In genomic region chr7:55052726-55053431, GRCh38 we compare ENCODE assay signal across 18 cellular contexts. TPM values are rescaled to one million over a fixed set of nuclear protein-coding genes. Genes with fewer than 3 reads are reported as not detected.
A peak's percentile ranks its signal among the peaks of the same experiment; 100 is the strongest.
DNase-seq lines count a peak whose midpoint lies in the region; ATAC-seq, FAIRE-seq and TF ChIP-seq lines count a peak whose summit lies in the region.
"Had no signal": no experiment of that assay in that cellular context is flagged by ENCODE, and none has a peak within 500 bp of the region (broad histone marks: within the 10 kb centered on the region; RNA-seq: fewer than 3 reads in every experiment).

No MANE protein-coding gene starts in this region.

- in situ Hi-C loops in mammary epithelial cell (cut with MboI; ENCODE audit: low sequenced_read_pairs in 2 of 2), result no loop called here

- H3K4me3 ChIP-seq in mammary epithelial cell (replicated peaks in 1 of 3; ENCODE audit: insufficient read depth in 1 of 3, low read depth in 2 of 3, low read length in 3 of 3), result peak overlapping the region in 1 of 3 experiments; percentile 28
- no peak overlapping the region for H3K4me3 ChIP-seq in kidney epithelial cell (ENCODE audit: low read depth, low read length)
- H3K4me3 ChIP-seq in thymus (ENCODE audit: low read length), result no peak overlapping the region
- H3K4me3 ChIP-seq: adrenal gland had no signal

- H3K9me3 Mint-ChIP-seq in immature natural killer cell, result peaks cover 0 to 2% (median 0%) of the 10 kb centered on the region in 6 donors
- H3K9me3 Mint-ChIP-seq: CD4-positive, alpha-beta memory T cell; H9 had no signal

- no peaks in the 10 kb centered on the region for H3K36me3 Mint-ChIP-seq in immature natural killer cell
- H3K36me3 Mint-ChIP-seq: CD4-positive, alpha-beta memory T cell had no signal

- H3K27ac Mint-ChIP-seq in immature natural killer cell, result no peak overlapping the region
- H3K27ac Mint-ChIP-seq: activated CD4-positive, alpha-beta T cell treated with anti-CD3 and anti-CD28 coated beads for 36 hours; CD4-positive, alpha-beta memory T cell had no signal

- ATAC-seq in GM18520 (IDR thresholded peaks at IDR 0.05; ENCODE audit: unreplicated experiment), result no peak
- ATAC-seq: activated CD4-positive, alpha-beta T cell treated with anti-CD3 and anti-CD28 coated beads for 36 hours had no signal

- H3K4me3 Mint-ChIP-seq in immature natural killer cell, result no peak overlapping the region
- H3K4me3 Mint-ChIP-seq: activated CD4-positive, alpha-beta T cell treated with anti-CD3 and anti-CD28 coated beads for 36 hours; CD4-positive, alpha-beta memory T cell; H9 had no signal

- H3K27me3 Mint-ChIP-seq in immature natural killer cell (ENCODE audit: low read depth in 3 of 3), result peaks cover 0 to 8% (median 4%) of the 10 kb centered on the region in 3 donors

- intact Hi-C loops in mammary epithelial cell (cut with micrococcal nuclease), result loop anchor here (5.0 kb wide), 1 partner anchor 79 kb away; no protein-coding TSS in a partner anchor

- H3K4me2 ChIP-seq in mammary epithelial cell (ENCODE audit: insufficient read depth, low read depth, low read length), result peak overlapping the region; percentile 85

- H3K27ac ChIP-seq in mammary epithelial cell (ENCODE audit: insufficient read depth, low read depth, low read length) (peak overlapping the region; percentile 96), thymus (ENCODE audit: low read depth) (peak overlapping the region; percentile 68)
- H3K27ac ChIP-seq: adrenal gland had no signal

- TF ChIP-seq CTCF in mammary epithelial cell (conservative IDR thresholded peaks at IDR 0.05 in 1 of 2, IDR thresholded peaks at IDR 0.05 in 1 of 2; ENCODE audit: extremely low read depth in 1 of 2, insufficient read depth in 1 of 2, low read depth in 1 of 2, low read length in 2 of 2) (no peak), kidney epithelial cell (IDR thresholded peaks at IDR 0.05; ENCODE audit: insufficient read depth, low read length, poor library complexity, severe bottlenecking) (no peak), D721Med (IDR thresholded peaks at IDR 0.05; ENCODE audit: insufficient read depth, missing control alignments) (no peak)

- peaks cover 7% of the 10 kb centered on the region for H4K20me1 ChIP-seq in mammary epithelial cell (ENCODE audit: insufficient read depth, low read length)

- H3K9me3 ChIP-seq in mammary epithelial cell (replicated peaks; ENCODE audit: insufficient read depth, low read length) (no peaks in the 10 kb centered on the region), thymus (ENCODE audit: control insufficient read depth) (no peaks in the 10 kb centered on the region)
- H3K9me3 ChIP-seq: adrenal gland had no signal

- peaks cover 98% of the 10 kb centered on the region for H3K79me2 ChIP-seq in mammary epithelial cell (ENCODE audit: insufficient read depth, low read length)

- H3K4me1 ChIP-seq in mammary epithelial cell (ENCODE audit: insufficient read depth, low read length), result peaks cover 83% of the 10 kb centered on the region
- peaks cover 3% of the 10 kb centered on the region for H3K4me1 ChIP-seq in thymus (ENCODE audit: control insufficient read depth, insufficient read depth, low read length)

- BruUV-seq in mammary epithelial cell (replicated peaks; lab: Mats Ljungman, UMichigan), result no TSS peak

- CTCF ChIA-PET in mammary epithelial cell (lab: Charles Lee; ENCODE audit: low non-redundant PET), result no interaction called here

- peak; percentile 73 for DNase-seq in NCI-H226
- no peak for DNase-seq in mammary epithelial cell
- peak; percentile 35 for DNase-seq in kidney epithelial cell (ENCODE audit: low read depth)
- DNase-seq in D721Med (ENCODE audit: insufficient read length, low spot score), result no peak
- no peak for DNase-seq in immature natural killer cell
- no peak for DNase-seq in NCI-H1436 treated with DMSO at 0.1 percent for 48 hours (lab: John Stamatoyannopoulos, UW)
- DNase-seq: activated CD4-positive, alpha-beta T cell treated with anti-CD3 and anti-CD28 coated beads for 36 hours; CD4-positive, alpha-beta memory T cell; dermis blood vessel endothelial cell; GDM1; H9; NCI-H1417 treated with DMSO at 0.1 percent for 48 hours; NCI-H446 treated with DMSO at 0.1 percent for 48 hours; stimulated activated CD4-positive, alpha-beta T cell treated with anti-CD3 and anti-CD28 coated beads, Interleukin-2, amount 100 ng/mL, for 48 hours had no signal

- H3K4me1 Mint-ChIP-seq in immature natural killer cell, result no peaks in the 10 kb centered on the region
- H3K4me1 Mint-ChIP-seq: activated CD4-positive, alpha-beta T cell treated with anti-CD3 and anti-CD28 coated beads for 36 hours had no signal

- dilution Hi-C loops in mammary epithelial cell (cut with HindIII; ENCODE audit: low sequenced_read_pairs), result no loop called here

- no peaks in the 10 kb centered on the region for H3K27me3 ChIP-seq in mammary epithelial cell (ENCODE audit: insufficient read depth, low read length)
- no peaks in the 10 kb centered on the region for H3K27me3 ChIP-seq in kidney epithelial cell (ENCODE audit: control insufficient read depth, insufficient read depth, low read length)
- H3K27me3 ChIP-seq in thymus (ENCODE audit: control insufficient read depth, insufficient read depth), result no peaks in the 10 kb centered on the region
- H3K27me3 ChIP-seq: adrenal gland had no signal

- no peak for FAIRE-seq in D721Med (lab: Jason Lieb, UNC)

- H3K9ac ChIP-seq in mammary epithelial cell (ENCODE audit: insufficient read depth, low read length), result peak overlapping the region; percentile 83

- no peak overlapping the region for H2AFZ ChIP-seq in mammary epithelial cell (ENCODE audit: low read depth, low read length)

- WGBS in mammary epithelial cell (ENCODE audit: low coverage, missing lambda C conversion rate), result 66% methylated on average over 10 of the region's 13 CpGs
- WGBS in thymus, result 83% methylated on average over 13 of the region's 13 CpGs

- H3K36me3 ChIP-seq in mammary epithelial cell (ENCODE audit: insufficient read depth, low read length) (peaks cover 14% of the 10 kb centered on the region), kidney epithelial cell (ENCODE audit: control insufficient read depth, insufficient read depth, low read length) (no peaks in the 10 kb centered on the region), thymus (ENCODE audit: control insufficient read depth, insufficient read depth) (no peaks in the 10 kb centered on the region)
- H3K36me3 ChIP-seq: adrenal gland had no signal

RNA-seq across cellular contexts. Expression of gene EGFR, which starts 34.1 kb away (rescaled TPM):
- total RNA-seq in mammary epithelial cell (100 to 1,000 TPM; 304 to 534 TPM), kidney epithelial cell (67.2 and 76.7 TPM in 2 replicates)
- polyA plus RNA-seq in mammary epithelial cell (169 TPM), thymus (19.5 TPM), immature natural killer cell (not detected)
- polyA minus RNA-seq in mammary epithelial cell, result 379 TPM
- total RNA-seq: CD4-positive, alpha-beta memory T cell; T-helper 2 cell treated with Interferon-gamma antibody and Interleukin-4, amounts not matched to agents 100 ng/mL and 5 ng/mL, for 36 hours had no signal
- polyA plus RNA-seq: CD4-positive, alpha-beta memory T cell had no signal

Comparison
In these comparisons a context has a peak if more than half of its experiments do, and no peak if none do; other contexts are left out.
1. DNase-seq: peak in NCI-H226 (single experiment) and kidney epithelial cell (single experiment); none in mammary epithelial cell (single experiment), D721Med (single experiment), immature natural killer cell (0 of 3) and NCI-H1436 treated with DMSO at 0.1 percent for 48 hours (single experiment).
2. RNA of gene EGFR, which starts 34.1 kb away (polyA plus RNA-seq): 169 TPM in mammary epithelial cell (single experiment) and 19.5 TPM in thymus (single experiment); not detected in immature natural killer cell; every median in the first group is over 10 times any median in the second.